Comparison of ENCODE assay signal across 8 cellular contexts in genomic region chr6:29965873-29966601, GRCh38. TPM values are rescaled to one million over a fixed set of nuclear protein-coding genes. Genes with fewer than 3 reads are reported as not detected.
DNase-seq lines count a peak whose midpoint lies in the region; ATAC-seq and TF ChIP-seq lines count a peak whose summit lies in the region.

No MANE protein-coding gene starts in this region.

- H3K9me3 ChIP-seq in colonic mucosa: no peaks in the 10 kb centered on the region

- peak overlapping the region; percentile 46 for H2AFZ ChIP-seq in ACC112 (ENCODE audit: low read length, unreplicated experiment)

- peak overlapping the region; percentile 19 to 94 for H3K9ac ChIP-seq in colonic mucosa (ENCODE audit: low read depth in 2 of 2, low read length in 2 of 2)

- DNase-seq in NCI-H1436 (lab: John Stamatoyannopoulos, UW) (peak; percentile 64), T-helper 2 cell (peak in 3 of 5 experiments; percentile 42 to 91 (median 52)), colonic mucosa (peak; percentile 94), left colon (peak; percentile 89 to 95), 8988T (no peak)
- peak; percentile 28 to 51 for DNase-seq in stimulated activated CD4-positive, alpha-beta T cell treated with anti-CD3 and anti-CD28 coated beads, Interleukin-4, amount 100 ng/mL, for 4 hours

- no peaks in the 10 kb centered on the region for H3K27me3 ChIP-seq in ACC112 (ENCODE audit: insufficient read depth, low read length)
- H3K27me3 ChIP-seq in colonic mucosa: no peaks in the 10 kb centered on the region

- H3K4me1 ChIP-seq in ACC112 (ENCODE audit: control insufficient read depth, insufficient read depth, low read length, unreplicated experiment) (peaks cover 41% of the 10 kb centered on the region), colonic mucosa (peaks cover 14% of the 10 kb centered on the region)

- H3K79me2 ChIP-seq in ACC112 (ENCODE audit: control insufficient read depth, insufficient read depth, low read length, unreplicated experiment): no peaks in the 10 kb centered on the region

- peak; percentile 39 for TF ChIP-seq POLR2A in GM18505 (IDR thresholded peaks at IDR 0.05; ENCODE audit: borderline replicate concordance, extremely low read depth, insufficient read depth, insufficient read length)

- no peak for TF ChIP-seq CTCF in colonic mucosa (IDR thresholded peaks at IDR 0.05)

- intact Hi-C loops in colonic mucosa (cut with DNase I): no loop called here
- intact Hi-C loops in left colon (cut with DNase I, micrococcal nuclease): no loop called here

- H3K4me3 ChIP-seq in ACC112 (ENCODE audit: low read depth, low read length) (peak overlapping the region; percentile 60), colonic mucosa (peak overlapping the region; percentile 28)

- H3K36me3 ChIP-seq in ACC112 (ENCODE audit: insufficient read depth, low read length): no peaks in the 10 kb centered on the region
- H3K36me3 ChIP-seq in colonic mucosa: no peaks in the 10 kb centered on the region

- ATAC-seq in GM18505 (IDR thresholded peaks at IDR 0.05; ENCODE audit: unreplicated experiment) (no peak), left colon (peak; percentile 59)

- H3K27ac ChIP-seq in ACC112 (ENCODE audit: low read depth, low read length): peak overlapping the region; percentile 75
- H3K27ac ChIP-seq in colonic mucosa: peak overlapping the region; percentile 94

RNA-seq across cellular contexts. Expression of gene HLA-A, which starts 23.7 kb away (rescaled TPM):
- total RNA-seq in colonic mucosa: 1,000 to 10,000 TPM; 1,045 to 1,898 TPM
- total RNA-seq in left colon: 1,000 to 10,000 TPM; 1,119 to 1,618 TPM
